3 cellular contexts compared by ENCODE assay signal in the genomic region with DNA sequence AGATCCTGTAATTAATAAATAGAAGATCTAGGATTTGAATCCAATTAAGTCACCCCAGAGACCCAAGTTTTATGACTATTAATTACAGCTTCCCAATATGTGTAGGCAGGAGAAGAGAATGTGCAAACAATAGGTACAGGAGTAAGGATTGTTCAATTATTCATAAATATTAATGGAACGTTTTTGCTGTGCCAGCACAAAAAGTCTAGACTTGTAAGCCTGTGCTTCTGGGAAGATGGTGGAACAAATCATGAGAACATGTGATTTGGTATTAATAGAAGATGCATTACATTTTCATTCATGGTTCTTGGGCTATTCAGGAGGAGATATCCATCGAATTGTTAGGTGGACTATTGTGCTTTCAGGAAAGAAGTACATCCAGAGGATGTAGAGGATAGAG.
TF ChIP-seq lines count a peak whose summit lies in the region.

No MANE protein-coding gene starts in this region.

TF ChIP-seq in HepG2, 621 proteins besides CTCF, POLR2A, EP300 and RAD21:
- no peak for TF ChIP-seq ZBTB8A (CRISPR knock-in tag; IDR thresholded peaks at IDR 0.05; ENCODE audit: borderline replicate concordance, low read depth)
- TF ChIP-seq MAFK (conservative IDR thresholded peaks at IDR 0.05 in 1 of 2, IDR thresholded peaks at IDR 0.05 in 1 of 2; ENCODE audit: low read length in 2 of 2), result peak; percentile 28 to 67; a peak in 3 of 4 replicates
- TF ChIP-seq MAFF (IDR thresholded peaks at IDR 0.05; ENCODE audit: low read depth, low read length), result 0 out of 2 replicates have a peak, but pooled peaks have one; percentile 39
- no peak for TF ChIP-seq ZNF460 (CRISPR knock-in tag; IDR thresholded peaks at IDR 0.05; ENCODE audit: borderline replicate concordance)
- TF ChIP-seq, protein P1, sequence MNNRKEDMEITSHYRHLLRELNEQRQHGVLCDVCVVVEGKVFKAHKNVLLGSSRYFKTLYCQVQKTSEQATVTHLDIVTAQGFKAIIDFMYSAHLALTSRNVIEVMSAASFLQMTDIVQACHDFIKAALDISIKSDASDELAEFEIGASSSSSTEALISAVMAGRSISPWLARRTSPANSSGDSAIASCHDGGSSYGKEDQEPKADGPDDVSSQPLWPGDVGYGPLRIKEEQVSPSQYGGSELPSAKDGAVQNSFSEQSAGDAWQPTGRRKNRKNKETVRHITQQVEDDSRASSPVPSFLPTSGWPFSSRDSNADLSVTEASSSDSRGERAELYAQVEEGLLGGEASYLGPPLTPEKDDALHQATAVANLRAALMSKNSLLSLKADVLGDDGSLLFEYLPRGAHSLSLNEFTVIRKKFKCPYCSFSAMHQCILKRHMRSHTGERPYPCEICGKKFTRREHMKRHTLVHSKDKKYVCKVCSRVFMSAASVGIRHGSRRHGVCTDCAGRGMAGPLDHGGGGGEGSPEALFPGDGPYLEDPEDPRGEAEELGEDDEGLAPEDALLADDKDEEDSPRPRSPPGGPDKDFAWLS (CRISPR knock-in tag; IDR thresholded peaks at IDR 0.05; ENCODE audit: borderline replicate concordance), result no peak
- TF ChIP-seq, protein P2, sequence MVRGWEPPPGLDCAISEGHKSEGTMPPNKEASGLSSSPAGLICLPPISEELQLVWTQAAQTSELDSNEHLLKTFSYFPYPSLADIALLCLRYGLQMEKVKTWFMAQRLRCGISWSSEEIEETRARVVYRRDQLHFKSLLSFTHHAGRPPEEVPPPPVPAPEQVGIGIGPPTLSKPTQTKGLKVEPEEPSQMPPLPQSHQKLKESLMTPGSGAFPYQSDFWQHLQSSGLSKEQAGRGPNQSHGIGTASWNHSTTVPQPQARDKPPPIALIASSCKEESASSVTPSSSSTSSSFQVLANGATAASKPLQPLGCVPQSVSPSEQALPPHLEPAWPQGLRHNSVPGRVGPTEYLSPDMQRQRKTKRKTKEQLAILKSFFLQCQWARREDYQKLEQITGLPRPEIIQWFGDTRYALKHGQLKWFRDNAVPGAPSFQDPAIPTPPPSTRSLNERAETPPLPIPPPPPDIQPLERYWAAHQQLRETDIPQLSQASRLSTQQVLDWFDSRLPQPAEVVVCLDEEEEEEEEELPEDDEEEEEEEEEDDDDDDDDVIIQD (CRISPR knock-in tag; IDR thresholded peaks at IDR 0.05; ENCODE audit: low read depth), result no peak
- TF ChIP-seq SOX6 (IDR thresholded peaks at IDR 0.05), result no peak
- no peak for TF ChIP-seq SOX6 (CRISPR knock-in tag; IDR thresholded peaks at IDR 0.05)

TF ChIP-seq in A549, 52 proteins besides CTCF, POLR2A, EP300 and RAD21:
- peak; percentile 59 for TF ChIP-seq MAFK (IDR thresholded peaks at IDR 0.05; ENCODE audit: partially characterized antibody)
- no peak for TF ChIP-seq CEBPB (IDR thresholded peaks at IDR 0.05)

TF ChIP-seq in IMR-90, 13 proteins besides CTCF, POLR2A, EP300 and RAD21:
- TF ChIP-seq MAFK (IDR thresholded peaks at IDR 0.05; ENCODE audit: low read depth, low read length), result peak; percentile 38
- TF ChIP-seq, protein P3, sequence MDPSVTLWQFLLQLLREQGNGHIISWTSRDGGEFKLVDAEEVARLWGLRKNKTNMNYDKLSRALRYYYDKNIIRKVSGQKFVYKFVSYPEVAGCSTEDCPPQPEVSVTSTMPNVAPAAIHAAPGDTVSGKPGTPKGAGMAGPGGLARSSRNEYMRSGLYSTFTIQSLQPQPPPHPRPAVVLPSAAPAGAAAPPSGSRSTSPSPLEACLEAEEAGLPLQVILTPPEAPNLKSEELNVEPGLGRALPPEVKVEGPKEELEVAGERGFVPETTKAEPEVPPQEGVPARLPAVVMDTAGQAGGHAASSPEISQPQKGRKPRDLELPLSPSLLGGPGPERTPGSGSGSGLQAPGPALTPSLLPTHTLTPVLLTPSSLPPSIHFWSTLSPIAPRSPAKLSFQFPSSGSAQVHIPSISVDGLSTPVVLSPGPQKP (IDR thresholded peaks at IDR 0.05; ENCODE audit: borderline replicate concordance, low read depth, low read length), result no peak
TF ChIP-seq in IMR-90: peak in this region for 1.
